30 cellular contexts compared by ENCODE assay signal in the genomic region with DNA sequence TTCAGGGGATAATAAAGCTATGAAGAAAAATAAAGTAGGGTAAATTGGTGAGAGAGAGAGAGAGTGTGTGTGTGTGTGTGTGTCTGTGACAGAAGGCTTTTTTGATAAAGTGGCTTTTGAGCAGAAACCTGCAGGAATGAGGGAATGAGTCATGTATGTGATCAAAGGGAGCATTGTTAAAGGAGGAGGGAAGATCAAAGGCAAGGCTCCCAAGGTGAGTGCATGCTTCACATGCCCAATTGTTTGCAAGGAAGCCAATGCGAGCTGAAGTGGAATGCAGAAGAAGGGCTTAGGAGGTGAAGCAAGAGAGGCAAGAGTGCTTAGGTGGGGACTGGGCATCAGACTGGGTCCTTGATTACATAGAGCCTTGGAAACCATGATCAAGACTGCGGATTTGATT.
A peak's percentile ranks its signal among the peaks of the same experiment; 100 is the strongest.
DNase-seq lines count a peak whose midpoint lies in the region; ATAC-seq, FAIRE-seq and TF ChIP-seq lines count a peak whose summit lies in the region.
"Had no signal": no experiment of that assay in that cellular context is flagged by ENCODE, and none has a peak within 500 bp of the region (broad histone marks: within the 10 kb centered on the region; RNA-seq: fewer than 3 reads in every experiment).

No MANE protein-coding gene starts in this region.

- no peaks in the 10 kb centered on the region for H3K9me2 ChIP-seq in PC-3 (replicated peaks; ENCODE audit: low read length)

- H3K4me2 ChIP-seq in PC-3 (ENCODE audit: low read length) = no peak overlapping the region
- H3K4me2 ChIP-seq: smooth muscle cell had no signal

- WGBS in pancreas, 2 donors = 59 to 60% methylated on average over 2 of the region's 2 CpGs

- no peak overlapping the region for H3K27ac ChIP-seq in PC-3 (ENCODE audit: low read length)
- H3K27ac ChIP-seq in pancreas = no peak overlapping the region
- H3K27ac ChIP-seq: transverse colon had no signal

- intact Hi-C loops in PC-3 (cut with micrococcal nuclease) = no loop called here
- intact Hi-C loops in pancreas (cut with DNase I) = no loop called here
- intact Hi-C loops in posterior cingulate gyrus (cut with DNase I) = no loop called here

- no peak overlapping the region for H3K9ac ChIP-seq in PC-3 (ENCODE audit: low read length)

- H3K36me3 ChIP-seq in PC-3 (ENCODE audit: low read depth, low read length) = no peaks in the 10 kb centered on the region
- H3K36me3 ChIP-seq in pancreas = no peaks in the 10 kb centered on the region
- H3K36me3 ChIP-seq: BE2C had no signal

- DNase-seq in ELF-1 (ENCODE audit: low read depth, low spot score) (peak; percentile 6), PC-3 (peak; percentile 9), iPS-NIHi11 (ENCODE audit: low spot score) (peak; percentile 15), pancreas (peak in 3 of 6 donors; percentile 8 to 21 (median 13)), H54 (ENCODE audit: insufficient read length, low spot score) (no peak), posterior cingulate gyrus (no peak), NCI-H446 treated with DMSO at 0.1 percent for 48 hours (lab: John Stamatoyannopoulos, UW) (no peak)
- DNase-seq in activated effector memory CD4-positive, alpha-beta T cell treated with anti-CD3 and anti-CD28 coated beads, Interleukin-2, amount 50 U/mL, for 16 hours = no peak
- DNase-seq: ACHN; activated CD4-positive, alpha-beta T cell treated with anti-CD3 and anti-CD28 coated beads for 4 hours; activated naive CD4-positive, alpha-beta T cell treated with anti-CD3 and anti-CD28 coated beads, Interleukin-2, amount 50 U/mL, for 16 hours; activated T-cell treated with anti-CD3 and anti-CD28 coated beads, Interleukin-2, amount 50 U/mL, for 48 hours; amniotic stem cell; BE2C; DND-41; HFFc6; Kasumi-1; midbrain; natural killer cell; NCI-H1092 treated with DMSO at 0.1 percent for 48 hours; NCI-H187 treated with DMSO at 0.1 percent for 48 hours; NCI-H526; NK-92 treated with Interleukin-12 subunit alpha and Interleukin-12 subunit beta, amount 100 ng/mL, for 24 hours; occipital lobe; retina; Right ventricle myocardium superior; stimulated activated CD4-positive, alpha-beta T cell treated with anti-CD3 and anti-CD28 coated beads, Interleukin-4, amount 100 ng/mL, for 1 hour; transverse colon had no signal

- no peak for FAIRE-seq in pancreas (lab: Jason Lieb, UNC)
- no peak for FAIRE-seq in H54 (lab: Jason Lieb, UNC)

- no peaks in the 10 kb centered on the region for H4K20me1 ChIP-seq in PC-3 (ENCODE audit: low read length)

- CTCF ChIA-PET in PC-3 (lab: Charles Lee) = no interaction called here

- POLR2A ChIA-PET in PC-3 (lab: Charles Lee; ENCODE audit: unreplicated experiment) = no interaction called here

- BruUV-seq in PC-3 (replicated peaks; lab: Mats Ljungman, UMichigan) = no TSS peak

- TF ChIP-seq CTCF in PC-3 (conservative IDR thresholded peaks at IDR 0.05; ENCODE audit: low read depth, low read length) = no peak
- TF ChIP-seq CTCF in pancreas (IDR thresholded peaks at IDR 0.05) = no peak

- no peaks in the 10 kb centered on the region for H3K9me3 ChIP-seq in PC-3 (ENCODE audit: low read length)
- no peaks in the 10 kb centered on the region for H3K9me3 ChIP-seq in pancreas
- H3K9me3 ChIP-seq: BE2C, transverse colon had no signal

- H3F3A ChIP-seq in PC-3 (ENCODE audit: low read length, unreplicated experiment) = no peaks in the 10 kb centered on the region

- H2AFZ ChIP-seq in PC-3 (ENCODE audit: low read length) = no peak overlapping the region

- no peaks in the 10 kb centered on the region for H3K79me2 ChIP-seq in PC-3 (ENCODE audit: low read length)

- ATAC-seq in PC-3 = no peak
- peak; percentile 61 to 80 (median 72) for ATAC-seq in pancreas
- ATAC-seq: left lobe of liver, natural killer cell had no signal

- H3K4me1 ChIP-seq in PC-3 (ENCODE audit: insufficient read depth, low read length) (no peaks in the 10 kb centered on the region), pancreas (no peaks in the 10 kb centered on the region)
- H3K4me1 ChIP-seq: BE2C, transverse colon had no signal

- TF ChIP-seq POLR2A in H54 (IDR thresholded peaks at IDR 0.05; ENCODE audit: low read depth, low read length) = no peak

- no peak overlapping the region for H3K4me3 ChIP-seq in PC-3 (ENCODE audit: low read length)
- no peak overlapping the region for H3K4me3 ChIP-seq in pancreas
- H3K4me3 ChIP-seq: smooth muscle cell, transverse colon had no signal

- H3K27me3 ChIP-seq in PC-3 (ENCODE audit: low read length) (peaks cover 20% of the 10 kb centered on the region; the same call in 1 of the 2 replicates), pancreas (no peaks in the 10 kb centered on the region)
- H3K27me3 ChIP-seq: BE2C, transverse colon had no signal

Comparison
In these comparisons a context has a peak if more than half of its experiments do, and no peak if none do; other contexts are left out.
1. DNase-seq: peak in ELF-1 (single experiment), PC-3 (single experiment) and iPS-NIHi11 (single experiment); none in H54 (single experiment), activated effector memory CD4-positive, alpha-beta T cell treated with anti-CD3 and anti-CD28 coated beads, Interleukin-2, amount 50 U/mL, for 16 hours (single experiment), posterior cingulate gyrus (0 of 10) and NCI-H446 treated with DMSO at 0.1 percent for 48 hours (single experiment).